ENCODE assay signal across 22 cellular contexts in genomic region chr9:7813030-7813429, GRCh38.
"Had no signal": no experiment of that assay in that cellular context is flagged by ENCODE, and none has a peak within 500 bp of the region (broad histone marks: within the 10 kb centered on the region; RNA-seq: fewer than 3 reads in every experiment).

No MANE protein-coding gene starts in this region.

- H3K36me3 ChIP-seq: SJSA1 had no signal

- H3K4me2 ChIP-seq: KMS-11 had no signal

- H3K27ac Mint-ChIP-seq: IgD-negative memory B cell had no signal

- H3K4me1 Mint-ChIP-seq: IgD-negative memory B cell had no signal

- H3K9ac ChIP-seq: KMS-11 had no signal

- ATAC-seq: K562 had no signal

- H3K9me3 ChIP-seq: SJSA1 had no signal

- H3K4me3 ChIP-seq: K562, SJSA1, SK-N-MC had no signal

- H3K4me3 Mint-ChIP-seq: IgD-negative memory B cell had no signal

- DNase-seq: Kasumi-1, MV-4-11, NCI-H1048, NCI-H1105, NCI-H1417, NCI-H1436 treated with DMSO at 0.1 percent for 48 hours, NCI-H1694, NCI-H187 treated with DMSO at 0.1 percent for 48 hours, NCI-H2029 treated with DMSO at 0.1 percent for 48 hours, NCI-H2171 treated with DMSO at 0.1 percent for 48 hours, NCI-H345, NCI-H446 treated with DMSO at 0.1 percent for 48 hours, NCI-H510A treated with DMSO at 0.1 percent for 48 hours, NCI-H526, Right ventricle myocardium superior, RPMI8226, SIG-M5 had no signal

- H3K4me1 ChIP-seq: SJSA1 had no signal

- H3K27me3 ChIP-seq: SJSA1 had no signal

- H3K36me3 Mint-ChIP-seq: IgD-negative memory B cell had no signal

- H3K9me3 Mint-ChIP-seq: IgD-negative memory B cell had no signal
